Comparison of ENCODE assay signal across 8 cellular contexts in the genomic region with DNA sequence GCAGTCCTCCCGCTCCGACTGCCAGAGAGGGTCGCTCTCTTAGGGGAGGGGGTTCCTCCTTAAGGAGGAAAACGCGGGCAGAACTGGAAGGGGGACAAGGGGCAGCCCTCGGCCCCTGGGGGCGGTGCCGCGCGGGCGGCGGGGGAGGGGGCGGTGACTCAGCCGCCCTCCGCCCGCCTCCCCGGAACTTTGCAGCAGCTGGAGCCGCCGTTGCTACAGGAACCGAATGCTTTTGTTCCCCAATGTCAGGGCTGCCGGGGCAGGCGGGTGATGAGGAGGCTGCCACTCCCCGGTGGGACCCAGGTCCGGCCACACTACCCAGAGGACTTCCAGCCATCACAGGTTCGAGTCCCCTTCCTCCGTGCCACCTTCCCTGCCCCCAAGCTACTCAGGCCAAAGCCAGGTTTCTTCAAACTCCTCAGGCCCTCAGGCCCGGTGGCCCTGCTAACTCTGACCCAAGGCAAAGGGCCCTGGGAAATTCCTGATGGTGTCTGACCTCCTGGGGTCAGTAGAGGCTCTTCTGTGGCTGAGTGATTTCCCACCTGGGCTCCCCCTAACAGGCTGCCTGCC. TPM values are rescaled to one million over a fixed set of nuclear protein-coding genes. Genes with fewer than 3 reads are reported as not detected.
DNase-seq lines count a peak whose midpoint lies in the region; ATAC-seq and TF ChIP-seq lines count a peak whose summit lies in the region.

No MANE protein-coding gene starts in this region.

- H2AFZ ChIP-seq in Karpas-422 (ENCODE audit: low read length): no peak overlapping the region

- no peaks in the 10 kb centered on the region for H3K36me3 ChIP-seq in CD8-positive, alpha-beta memory T cell (ENCODE audit: insufficient read depth, low read length)
- no peaks in the 10 kb centered on the region for H3K36me3 ChIP-seq in Karpas-422 (ENCODE audit: insufficient read depth, low read length)
- 0 out of 2 replicates have a peak, but pooled peaks cover 1% of the 10 kb centered on the region for H3K36me3 ChIP-seq in iPS DF 6.9 (ENCODE audit: control insufficient read depth, insufficient read depth, low read length)
- H3K36me3 ChIP-seq in gastrocnemius medialis: no peaks in the 10 kb centered on the region

- CTCF ChIA-PET in CD8-positive, alpha-beta memory T cell (lab: Charles Lee): interaction anchor here (0.8 to 6.6 kb wide), 5 partner anchors 10 to 98 kb away, joined by 5 to 54 read pairs (median 9); no protein-coding TSS in a partner anchor

- no peak overlapping the region for H3K27ac ChIP-seq in CD8-positive, alpha-beta memory T cell (ENCODE audit: low read depth, low read length)
- H3K27ac ChIP-seq in Karpas-422 (ENCODE audit: low read length): no peak overlapping the region
- no peak overlapping the region for H3K27ac ChIP-seq in iPS DF 6.9 (ENCODE audit: low read length)
- H3K27ac ChIP-seq in gastrocnemius medialis: no peak overlapping the region

- peak overlapping the region in 2 of 8 donors; percentile 11 to 73 for H3K27ac Mint-ChIP-seq in CD8-positive, alpha-beta memory T cell
- H3K27ac Mint-ChIP-seq in T-helper 2 cell treated with Interferon-gamma antibody and Interleukin-4, amounts not matched to agents 5 μg/mL and 100 μg/mL, for 36 hours: no peak overlapping the region

- H3K4me2 ChIP-seq in Karpas-422 (ENCODE audit: low read depth, low read length, poor library complexity, severe bottlenecking): peak overlapping the region; percentile 92

- H3K9ac ChIP-seq in Karpas-422 (ENCODE audit: low read length): peak overlapping the region; percentile 55

- POLR2A ChIA-PET in CD8-positive, alpha-beta memory T cell (lab: Charles Lee): interaction anchor here (0.8 to 1.5 kb wide), 4 partner anchors 8 to 253 kb away, joined by 3 to 4 read pairs (median 4); a partner anchor contains a TSS

- H3K9me3 Mint-ChIP-seq in CD8-positive, alpha-beta memory T cell: no peaks in the 10 kb centered on the region
- H3K9me3 Mint-ChIP-seq in T-helper 2 cell treated with Interferon-gamma antibody and Interleukin-4, amounts not matched to agents 5 μg/mL and 100 μg/mL, for 36 hours: no peaks in the 10 kb centered on the region

- H3K27me3 Mint-ChIP-seq in CD8-positive, alpha-beta memory T cell: peaks cover 13 to 14% of the 10 kb centered on the region in 2 donors
- H3K27me3 Mint-ChIP-seq in T-helper 2 cell treated with Interferon-gamma antibody and Interleukin-4, amounts not matched to agents 5 μg/mL and 100 μg/mL, for 36 hours (ENCODE audit: low read depth): peaks cover 51% of the 10 kb centered on the region

- no peak for TF ChIP-seq POLR2A in gastrocnemius medialis (IDR thresholded peaks at IDR 0.05)

- no peak for ATAC-seq in gastrocnemius medialis
- ATAC-seq in HG02678 (IDR thresholded peaks at IDR 0.05; ENCODE audit: unreplicated experiment): no peak
- no peak for ATAC-seq in HG03439 (IDR thresholded peaks at IDR 0.05; ENCODE audit: unreplicated experiment)

- no peaks in the 10 kb centered on the region for H3K9me2 ChIP-seq in Karpas-422 (replicated peaks; ENCODE audit: insufficient read depth, low read length)

- peaks cover 20 to 41% (median 22%) of the 10 kb centered on the region in 3 donors for H3K4me1 Mint-ChIP-seq in CD8-positive, alpha-beta memory T cell
- H3K4me1 Mint-ChIP-seq in T-helper 2 cell treated with Interferon-gamma antibody and Interleukin-4, amounts not matched to agents 5 μg/mL and 100 μg/mL, for 36 hours (ENCODE audit: low read depth): peaks cover 11% of the 10 kb centered on the region

- H3K4me3 Mint-ChIP-seq in CD8-positive, alpha-beta memory T cell: peak overlapping the region; percentile 56 to 88 (median 71)
- H3K4me3 Mint-ChIP-seq in T-helper 2 cell treated with Interferon-gamma antibody and Interleukin-4, amounts not matched to agents 5 μg/mL and 100 μg/mL, for 36 hours: peak overlapping the region; percentile 48

- H3K9me3 ChIP-seq in CD8-positive, alpha-beta memory T cell (ENCODE audit: low read length): no peaks in the 10 kb centered on the region
- H3K9me3 ChIP-seq in Karpas-422 (ENCODE audit: low read length): no peaks in the 10 kb centered on the region
- no peaks in the 10 kb centered on the region for H3K9me3 ChIP-seq in iPS DF 6.9 (ENCODE audit: control insufficient read depth, insufficient read depth, low read length)
- no peaks in the 10 kb centered on the region for H3K9me3 ChIP-seq in gastrocnemius medialis

- peak overlapping the region; percentile 67 for H3K4me3 ChIP-seq in CD8-positive, alpha-beta memory T cell (ENCODE audit: low read length)
- H3K4me3 ChIP-seq in Karpas-422 (ENCODE audit: low read length): peak overlapping the region; percentile 59
- H3K4me3 ChIP-seq in astrocyte of the cerebellum (ENCODE audit: low read depth, low read length): peak overlapping the region; percentile 43
- H3K4me3 ChIP-seq in iPS DF 6.9 (ENCODE audit: low read length): peak overlapping the region; percentile 65; the same call in 1 of the 2 replicates
- H3K4me3 ChIP-seq in gastrocnemius medialis: peak overlapping the region; percentile 35 to 59 (median 46)

- no peak for TF ChIP-seq CTCF in astrocyte of the cerebellum (IDR thresholded peaks at IDR 0.05; ENCODE audit: low read depth, low read length, missing control alignments)
- TF ChIP-seq CTCF in gastrocnemius medialis (IDR thresholded peaks at IDR 0.05 in 4 of 5, conservative IDR thresholded peaks at IDR 0.05 in 1 of 5): no peak

- peaks cover 32% of the 10 kb centered on the region for H3K4me1 ChIP-seq in CD8-positive, alpha-beta memory T cell (ENCODE audit: insufficient read depth, low read length)
- H3K4me1 ChIP-seq in Karpas-422 (ENCODE audit: low read length) (peaks cover 46% of the 10 kb centered on the region), iPS DF 6.9 (ENCODE audit: control insufficient read depth, insufficient read depth, low read length) (peaks cover 19% of the 10 kb centered on the region), gastrocnemius medialis (peaks cover 19 to 36% of the 10 kb centered on the region in 2 donors)

- intact Hi-C loops in gastrocnemius medialis (cut with DNase I; ENCODE audit: low total_unique reads): no loop called here

- in situ Hi-C loops in astrocyte of the cerebellum (cut with HindIII; ENCODE audit: low sequenced_read_pairs) (no loop called here), gastrocnemius medialis (cut with MboI; ENCODE audit: low sequenced_read_pairs in 4 of 4) (no loop called here)

- H3K36me3 Mint-ChIP-seq in CD8-positive, alpha-beta memory T cell: peaks cover 0 to 1% (median 0%) of the 10 kb centered on the region in 3 donors
- no peaks in the 10 kb centered on the region for H3K36me3 Mint-ChIP-seq in T-helper 2 cell treated with Interferon-gamma antibody and Interleukin-4, amounts not matched to agents 5 μg/mL and 100 μg/mL, for 36 hours (ENCODE audit: low read depth)

- H3K79me2 ChIP-seq in Karpas-422 (ENCODE audit: low read length): 0 out of 2 replicates have a peak, but pooled peaks cover 7% of the 10 kb centered on the region

- no CpG with 5 or more reads among the region's 27 CpGs for WGBS in iPS DF 6.9 (ENCODE audit: insufficient coverage, insufficient read length)

- H3K27me3 ChIP-seq in CD8-positive, alpha-beta memory T cell (ENCODE audit: insufficient read depth, low read length, poor library complexity, severe bottlenecking): peaks cover 18% of the 10 kb centered on the region
- H3K27me3 ChIP-seq in Karpas-422 (ENCODE audit: low read length): no peaks in the 10 kb centered on the region
- no peaks in the 10 kb centered on the region; the same call in 1 of the 2 replicates for H3K27me3 ChIP-seq in iPS DF 6.9 (ENCODE audit: control insufficient read depth, insufficient read depth, low read length)
- H3K27me3 ChIP-seq in gastrocnemius medialis: peaks cover 25 to 33% (median 32%) of the 10 kb centered on the region in 3 donors

- peaks cover 46% of the 10 kb centered on the region for H4K20me1 ChIP-seq in Karpas-422 (ENCODE audit: insufficient read depth, low read depth, low read length)

- DNase-seq in CD8-positive, alpha-beta memory T cell: peak; percentile 49 to 82 (median 55)
- peak; percentile 83 for DNase-seq in Karpas-422
- DNase-seq in T-helper 2 cell treated with Interferon-gamma antibody and Interleukin-4, amounts not matched to agents 5 μg/mL and 100 μg/mL, for 36 hours (ENCODE audit: low spot score): peak; percentile 53
- DNase-seq in astrocyte of the cerebellum (ENCODE audit: low read depth): no peak
- no peak for DNase-seq in iPS DF 6.9 (ENCODE audit: low read depth, low spot score)
- no peak for DNase-seq in gastrocnemius medialis

RNA-seq across cellular contexts. Expression of a gene that starts 3.2 kb away (rescaled TPM):
- under 1 TPM; 0.35 to 0.57 TPM for total RNA-seq in CD8-positive, alpha-beta memory T cell
- polyA plus RNA-seq in CD8-positive, alpha-beta memory T cell: 0.24 TPM
- 9.2 and 28.5 TPM in 2 replicates for total RNA-seq in Karpas-422 (2014; rRNA removed; shearing (Covaris generic); ENCODE audit: low replicate concordance)
- 1 to 10 TPM in 3 of 4 donors, not detected in 1; 1.1 to 2.2 (median 1.7) TPM for total RNA-seq in gastrocnemius medialis

RNA-seq across cellular contexts. Expression of a gene that starts 54.8 kb away (rescaled TPM):
- total RNA-seq in CD8-positive, alpha-beta memory T cell: under 1 TPM in 1 of 2 experiments, not detected in 1; 0.18 TPM
- polyA plus RNA-seq in CD8-positive, alpha-beta memory T cell: not detected
- total RNA-seq in Karpas-422 (2014; rRNA removed; shearing (Covaris generic); ENCODE audit: low replicate concordance): not detected in 2 replicates
- total RNA-seq in gastrocnemius medialis: not detected

RNA-seq across cellular contexts. Expression of a gene that starts 57.2 kb away (rescaled TPM):
- under 1 TPM in 1 of 2 experiments, not detected in 1; 0.85 TPM for total RNA-seq in CD8-positive, alpha-beta memory T cell
- polyA plus RNA-seq in CD8-positive, alpha-beta memory T cell: not detected
- not detected in 2 replicates for total RNA-seq in Karpas-422 (2014; rRNA removed; shearing (Covaris generic); ENCODE audit: low replicate concordance)
- total RNA-seq in gastrocnemius medialis: 10 to 100 TPM in 1 of 4 donors, 1 to 10 TPM in 3; 4.3 to 11.4 (median 5.3) TPM

Comparison
In these comparisons a context has a peak if more than half of its experiments do, and no peak if none do; other contexts are left out.
1. DNase-seq: peak in CD8-positive, alpha-beta memory T cell (5 of 5), Karpas-422 (single experiment) and T-helper 2 cell treated with Interferon-gamma antibody and Interleukin-4, amounts not matched to agents 5 μg/mL and 100 μg/mL, for 36 hours (single experiment); none in astrocyte of the cerebellum (single experiment), iPS DF 6.9 (single experiment) and gastrocnemius medialis (0 of 2).
2. Peak in every context shown above with its lines, with median percentiles within 50 percentile points of each other: H3K4me3 ChIP-seq.